In the genomic region with DNA sequence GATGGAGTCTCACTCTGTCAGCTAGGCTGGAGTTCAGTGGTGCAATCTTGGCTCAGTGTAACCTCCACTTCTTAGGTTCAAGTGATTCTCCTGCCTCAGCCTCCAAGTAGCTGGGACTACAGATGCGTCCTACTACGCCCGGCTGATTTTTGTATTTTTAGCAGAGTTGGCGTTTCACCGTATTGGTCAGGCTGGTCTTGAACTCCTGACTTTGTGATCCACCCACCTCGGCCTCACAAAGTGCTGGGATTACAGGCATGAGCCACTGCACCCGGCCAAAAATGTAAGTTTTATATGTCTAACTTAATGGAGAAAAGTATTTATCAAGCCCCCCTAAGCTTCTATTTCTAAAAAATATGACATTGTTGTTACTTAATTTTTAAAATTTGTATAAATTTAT, we compare ENCODE assay signal across 3 cellular contexts.
"Had no signal": no experiment of that assay in that cellular context is flagged by ENCODE, and none has a peak within 500 bp of the region (broad histone marks: within the 10 kb centered on the region; RNA-seq: fewer than 3 reads in every experiment).

No MANE protein-coding gene starts in this region.

- H3K4me3 ChIP-seq: GM12878 had no signal

- DNase-seq: GDM1, GF-D8 had no signal

- ATAC-seq: GM12878 had no signal
